In genomic region chr3:17424137-17424536, GRCh38 we compare ENCODE assay signal across 1 cellular context.
A peak's percentile ranks its signal among the peaks of the same experiment; 100 is the strongest.
TF ChIP-seq lines count a peak whose summit lies in the region.

No MANE protein-coding gene starts in this region.

TF ChIP-seq in GM12878, 131 proteins besides CTCF, POLR2A, EP300 and RAD21 (continued from another document):
- TF ChIP-seq ZBTB40 (IDR thresholded peaks at IDR 0.05; ENCODE audit: borderline replicate concordance), result no peak
- no peak for TF ChIP-seq ZNF622 (IDR thresholded peaks at IDR 0.05)
- peak; percentile 18 to 38; a peak in 2 of 4 replicates for TF ChIP-seq IKZF2 (IDR thresholded peaks at IDR 0.05)
- peak; percentile 40; the same call in 1 of the 2 replicates for TF ChIP-seq DPF2 (IDR thresholded peaks at IDR 0.05)
TF ChIP-seq in GM12878: peak in this region for 5.
